In genomic region chr1:24186993-24187790, GRCh38 we compare ENCODE assay signal across 8 cellular contexts. TPM values are rescaled to one million over a fixed set of nuclear protein-coding genes. Genes with fewer than 3 reads are reported as not detected.
DNase-seq lines count a peak whose midpoint lies in the region; ATAC-seq and TF ChIP-seq lines count a peak whose summit lies in the region.

Gene IFNLR1, minus strand, starts transcription at chr1:24187289. Its CDS starts 41 bp downstream, at chr1:24187248.

- H4K8ac ChIP-seq in mesendoderm (ENCODE audit: low read depth, low read length), result no peak within 1 kb of the TSS

- H3K27me3 ChIP-seq in dorsolateral prefrontal cortex (peaks cover 0 to 9% (median 0%) of the 10 kb centered on the region in 45 donors), mesendoderm (ENCODE audit: insufficient read depth, low read length, poor library complexity) (no peaks in the 10 kb centered on the region)

- no peaks in the 10 kb centered on the region for H3K79me2 ChIP-seq in mesendoderm (ENCODE audit: control insufficient read depth, insufficient read depth, low read length)

- H2BK120ac ChIP-seq in mesendoderm (ENCODE audit: low read depth, low read length), result peak within 1 kb of the TSS; percentile 89

- peak within 1 kb of the TSS; percentile 39 for H4K5ac ChIP-seq in mesendoderm (ENCODE audit: low read length)

- no peaks in the 10 kb centered on the region for H3K36me3 ChIP-seq in mesendoderm (ENCODE audit: control insufficient read depth, insufficient read depth, low read length)

- H3K9ac ChIP-seq in mesendoderm (ENCODE audit: low read length), result peak within 1 kb of the TSS; percentile 84

- H3K4me1 ChIP-seq in mesendoderm (ENCODE audit: control insufficient read depth, low read depth, low read length), result no peaks in the 10 kb centered on the region

- ATAC-seq in GM18861 (IDR thresholded peaks at IDR 0.05; ENCODE audit: unreplicated experiment) (no peak), GM21367 (IDR thresholded peaks at IDR 0.05; ENCODE audit: unreplicated experiment) (no peak)

- no CpG with 5 or more reads among the region's 74 CpGs for WGBS in mesendoderm (ENCODE audit: extremely low coverage, insufficient coverage, low lambda C conversion rate)

- no peaks in the 10 kb centered on the region for H3K79me1 ChIP-seq in mesendoderm (ENCODE audit: low read length)

- H2BK5ac ChIP-seq in mesendoderm (ENCODE audit: low read length), result no peak within 1 kb of the TSS

- no peak within 1 kb of the TSS for H3K4ac ChIP-seq in mesendoderm (ENCODE audit: low read depth, low read length)

- peak within 1 kb of the TSS; percentile 29 for H3K23ac ChIP-seq in mesendoderm (ENCODE audit: low read length)

- peak within 1 kb of the TSS; percentile 44 to 77 (median 64) for H3K4me3 ChIP-seq in dorsolateral prefrontal cortex
- peak within 1 kb of the TSS; percentile 79 for H3K4me3 ChIP-seq in mesendoderm (ENCODE audit: low read length)

- H3K18ac ChIP-seq in mesendoderm (ENCODE audit: low read length), result peak within 1 kb of the TSS; percentile 95

- in situ Hi-C loops in GM13977 (cut with MboI; ENCODE audit: low pct_unique_long_range_greater_than_20kb, low sequenced_read_pairs, unreplicated experiment), result no loop called here

- H2AK5ac ChIP-seq in mesendoderm (ENCODE audit: low read length), result no peak within 1 kb of the TSS

- DNase-seq in GM13977 (ENCODE audit: low spot score) (peak; percentile 96), NCI-H1105 treated with DMSO at 0.1 percent for 48 hours (lab: John Stamatoyannopoulos, UW) (peak; percentile 83), dorsolateral prefrontal cortex (peak in 6 of 10 donors; percentile 30 to 74 (median 62)), mesendoderm (peak; percentile 72)
- peak; percentile 64 to 74 for DNase-seq in activated CD4-positive, alpha-beta T cell treated with anti-CD3 and anti-CD28 coated beads for 4 hours
- peak; percentile 49 to 55 for DNase-seq in stimulated activated CD8-positive, alpha-beta memory T cell treated with anti-CD3 and anti-CD28 coated beads, Interleukin-15, amount 100 ng/mL, for 4 hours (ENCODE audit: low read depth in 2 of 2)

- intact Hi-C loops in dorsolateral prefrontal cortex (cut with DNase I), result no loop called here

- H3K56ac ChIP-seq in mesendoderm (ENCODE audit: low read length), result peak within 1 kb of the TSS; percentile 88

- peak within 1 kb of the TSS; percentile 93 for H3K4me2 ChIP-seq in mesendoderm (ENCODE audit: low read length)

- TF ChIP-seq CTCF in GM13977 (IDR thresholded peaks at IDR 0.05; ENCODE audit: extremely low read depth, insufficient read depth, missing control alignments) (no peak), dorsolateral prefrontal cortex (IDR thresholded peaks at IDR 0.05 in 54 of 56, conservative IDR thresholded peaks at IDR 0.05 in 2 of 56; ENCODE audit: low read depth in 1 of 56, partially characterized antibody in 56 of 56) (no peak)

- no peak within 1 kb of the TSS for H2BK15ac ChIP-seq in mesendoderm (replicated peaks; ENCODE audit: low read depth)

- peak within 1 kb of the TSS in 18 of 59 donors; percentile 13 to 78 (median 44) for H3K27ac ChIP-seq in dorsolateral prefrontal cortex
- H3K27ac ChIP-seq in mesendoderm (ENCODE audit: low read depth, low read length), result no peak within 1 kb of the TSS

RNA-seq across cellular contexts. Expression of gene IFNLR1, which starts in this region (rescaled TPM):
- total RNA-seq in dorsolateral prefrontal cortex, result 1 to 10 TPM in 118 of 120 experiments, under 1 TPM in 2; 0.84 to 4.8 (median 2.4) TPM
- polyA plus RNA-seq in mesendoderm (2013, experiment 1 of 2), result 7.5 TPM
- polyA plus RNA-seq in mesendoderm (2013, experiment 2 of 2), result 6.8 TPM
